Comparison of ENCODE assay signal across 8 cellular contexts in the genomic region with DNA sequence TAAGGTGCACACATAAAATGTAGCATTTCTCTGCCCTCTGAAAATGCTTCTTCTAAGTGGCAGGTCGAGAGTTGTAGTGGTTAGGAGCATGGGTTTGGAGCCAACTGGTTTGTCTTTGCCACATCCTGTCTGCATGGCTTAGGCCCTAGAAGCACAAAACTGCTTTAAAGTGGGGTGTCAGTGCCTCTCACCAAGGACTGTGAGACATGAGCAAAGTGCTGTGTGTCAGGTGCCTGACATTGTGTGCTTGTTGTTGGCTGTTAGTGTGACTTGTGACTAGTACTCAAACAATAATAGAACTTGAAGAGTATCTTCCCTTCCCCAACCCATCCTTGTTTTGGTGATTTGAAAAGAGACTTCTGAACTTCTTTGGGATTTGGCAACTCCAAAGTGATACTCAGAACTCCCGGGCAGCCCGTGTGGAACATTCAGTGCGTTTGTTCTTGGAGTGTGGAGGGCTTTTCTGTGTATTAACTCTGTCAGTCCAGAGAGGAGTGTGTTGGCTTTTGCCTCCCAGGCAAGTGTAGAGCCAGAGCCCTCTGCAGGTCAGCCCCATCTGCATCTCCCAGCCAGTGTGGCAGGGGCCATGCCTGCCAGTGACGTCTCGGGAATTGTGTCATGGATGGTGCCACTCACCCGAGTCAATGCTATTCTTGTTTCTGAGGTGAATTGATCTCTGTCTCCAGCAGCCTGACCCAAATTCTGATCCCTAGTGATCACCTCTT. TPM values are rescaled to one million over a fixed set of nuclear protein-coding genes. Genes with fewer than 3 reads are reported as not detected.
DNase-seq lines count a peak whose midpoint lies in the region; ATAC-seq and TF ChIP-seq lines count a peak whose summit lies in the region.

No MANE protein-coding gene starts in this region.

- no peaks in the 10 kb centered on the region for H3K27me3 Mint-ChIP-seq in activated T-cell treated with anti-CD3 and anti-CD28 coated beads, Interleukin-2, amount 50 U/mL, for 72 hours (ENCODE audit: low read depth)
- peaks cover 15 to 16% of the 10 kb centered on the region in 2 donors for H3K27me3 Mint-ChIP-seq in natural killer cell treated with Interleukin-12 subunit alpha and Interleukin-12 subunit beta and Interleukin-15 and Interleukin-18, amount 100 ng/mL, for 72 hours

- TF ChIP-seq CTCF in GM10266 (IDR thresholded peaks at IDR 0.05; ENCODE audit: control insufficient read depth, insufficient read depth, low read depth, missing control alignments): peak; percentile 6

- DNase-seq in GM10266 (ENCODE audit: extremely low spot score): no peak
- DNase-seq in activated T-cell treated with anti-CD3 and anti-CD28 coated beads, Interleukin-2, amount 50 U/mL, for 72 hours: peak; percentile 56 to 59
- peak; percentile 70 for DNase-seq in natural killer cell treated with Interleukin-12 subunit alpha and Interleukin-12 subunit beta and Interleukin-15 and Interleukin-18, amount 100 ng/mL, for 72 hours (ENCODE audit: low spot score)
- DNase-seq in NCI-H446 treated with DMSO at 0.1 percent for 48 hours (lab: John Stamatoyannopoulos, UW): no peak
- DNase-seq in UCSD-AML1 (lab: John Stamatoyannopoulos, UW; ENCODE audit: unreplicated experiment): no peak
- DNase-seq in NCI-H82 treated with DMSO at 0.1 percent for 48 hours (lab: John Stamatoyannopoulos, UW; ENCODE audit: unreplicated experiment): no peak

- peak; percentile 32 for ATAC-seq in HG03354 (IDR thresholded peaks at IDR 0.05; ENCODE audit: poor library complexity, severe bottlenecking, unreplicated experiment)
- peak; percentile 90 to 96 for ATAC-seq in activated T-cell treated with anti-CD3 and anti-CD28 coated beads, Interleukin-2, amount 50 U/mL, for 72 hours (replicated peaks in 1 of 2)
- peak; percentile 89 to 94 for ATAC-seq in natural killer cell treated with Interleukin-12 subunit alpha and Interleukin-12 subunit beta and Interleukin-15 and Interleukin-18, amount 100 ng/mL, for 72 hours
- ATAC-seq in GM19035 (IDR thresholded peaks at IDR 0.05; ENCODE audit: unreplicated experiment): no peak

- peaks cover 2 to 3% of the 10 kb centered on the region in 2 donors for H3K36me3 Mint-ChIP-seq in activated T-cell treated with anti-CD3 and anti-CD28 coated beads, Interleukin-2, amount 50 U/mL, for 72 hours (ENCODE audit: insufficient read depth in 2 of 2)
- peaks cover 9% of the 10 kb centered on the region for H3K36me3 Mint-ChIP-seq in natural killer cell treated with Interleukin-12 subunit alpha and Interleukin-12 subunit beta and Interleukin-15 and Interleukin-18, amount 100 ng/mL, for 72 hours

- peak overlapping the region; percentile 18 to 41 for H3K4me3 Mint-ChIP-seq in activated T-cell treated with anti-CD3 and anti-CD28 coated beads, Interleukin-2, amount 50 U/mL, for 72 hours
- peak overlapping the region; percentile 59 for H3K4me3 Mint-ChIP-seq in natural killer cell treated with Interleukin-12 subunit alpha and Interleukin-12 subunit beta and Interleukin-15 and Interleukin-18, amount 100 ng/mL, for 72 hours

- no peaks in the 10 kb centered on the region for H3K9me3 Mint-ChIP-seq in activated T-cell treated with anti-CD3 and anti-CD28 coated beads, Interleukin-2, amount 50 U/mL, for 72 hours
- no peaks in the 10 kb centered on the region for H3K9me3 Mint-ChIP-seq in natural killer cell treated with Interleukin-12 subunit alpha and Interleukin-12 subunit beta and Interleukin-15 and Interleukin-18, amount 100 ng/mL, for 72 hours

- no peak overlapping the region for H3K27ac Mint-ChIP-seq in activated T-cell treated with anti-CD3 and anti-CD28 coated beads, Interleukin-2, amount 50 U/mL, for 72 hours
- H3K27ac Mint-ChIP-seq in natural killer cell treated with Interleukin-12 subunit alpha and Interleukin-12 subunit beta and Interleukin-15 and Interleukin-18, amount 100 ng/mL, for 72 hours: peak overlapping the region in 1 of 2 donors; percentile 38

- H3K4me1 Mint-ChIP-seq in activated T-cell treated with anti-CD3 and anti-CD28 coated beads, Interleukin-2, amount 50 U/mL, for 72 hours (ENCODE audit: low read depth): peaks cover 86% of the 10 kb centered on the region
- H3K4me1 Mint-ChIP-seq in natural killer cell treated with Interleukin-12 subunit alpha and Interleukin-12 subunit beta and Interleukin-15 and Interleukin-18, amount 100 ng/mL, for 72 hours (ENCODE audit: low read depth in 2 of 2): peaks cover 42 to 43% of the 10 kb centered on the region in 2 donors

RNA-seq across cellular contexts. Expression of gene MGAT5, which starts 5.0 kb away (rescaled TPM):
- total RNA-seq in activated T-cell treated with anti-CD3 and anti-CD28 coated beads, Interleukin-2, amount 50 U/mL, for 72 hours: 10 to 100 TPM; 10.9 to 16.2 TPM
- total RNA-seq in natural killer cell treated with Interleukin-12 subunit alpha and Interleukin-12 subunit beta and Interleukin-15 and Interleukin-18, amount 100 ng/mL, for 72 hours: 10 to 100 TPM; 58.1 to 99.5 TPM

Comparison
In these comparisons a context has a peak if more than half of its experiments do, and no peak if none do; other contexts are left out.
1. DNase-seq: peak in activated T-cell treated with anti-CD3 and anti-CD28 coated beads, Interleukin-2, amount 50 U/mL, for 72 hours (2 of 2) and natural killer cell treated with Interleukin-12 subunit alpha and Interleukin-12 subunit beta and Interleukin-15 and Interleukin-18, amount 100 ng/mL, for 72 hours (single experiment); none in GM10266 (single experiment), NCI-H446 treated with DMSO at 0.1 percent for 48 hours (single experiment), UCSD-AML1 (single experiment) and NCI-H82 treated with DMSO at 0.1 percent for 48 hours (single experiment).